21 cellular contexts compared by ENCODE assay signal in genomic region chr7:151403764-151404163, GRCh38. TPM values are rescaled to one million over a fixed set of nuclear protein-coding genes. Genes with fewer than 3 reads are reported as not detected.
DNase-seq lines count a peak whose midpoint lies in the region; ATAC-seq, FAIRE-seq and TF ChIP-seq lines count a peak whose summit lies in the region.
"Had no signal": no experiment of that assay in that cellular context is flagged by ENCODE, and none has a peak within 500 bp of the region (broad histone marks: within the 10 kb centered on the region; RNA-seq: fewer than 3 reads in every experiment).

No MANE protein-coding gene starts in this region.

- H3K27ac ChIP-seq in left ventricle myocardium inferior (replicated peaks) (peak overlapping the region; percentile 33), K562 (ENCODE audit: extremely low read depth, low read depth, low read length) (peak overlapping the region; percentile 83), vagina (peak overlapping the region; percentile 39)

- no peaks in the 10 kb centered on the region for H3K36me3 ChIP-seq in left ventricle myocardium inferior
- no peaks in the 10 kb centered on the region for H3K36me3 ChIP-seq in K562 (ENCODE audit: control insufficient read depth, insufficient read depth, low read length)
- H3K36me3 ChIP-seq in vagina, result no peaks in the 10 kb centered on the region
- H3K36me3 ChIP-seq: adrenal gland, esophagus muscularis mucosa had no signal

- intact Hi-C loops in left ventricle myocardium inferior (cut with micrococcal nuclease), result no loop called here
- intact Hi-C loops in Right ventricle myocardium superior (cut with DNase I), result no loop called here
- intact Hi-C loops in K562 (cut with micrococcal nuclease), result no loop called here
- intact Hi-C loops in vagina (cut with DNase I), result no loop called here

- H3K27ac Mint-ChIP-seq in memory B cell, result peak overlapping the region; percentile 19
- H3K27ac Mint-ChIP-seq: stimulated activated memory B cell treated with anti-CD40 and anti-IgM and Interleukin-4, amounts not matched to agents 10 μg/mL and 1 μg/mL and 100 μg/mL, for 72 hours had no signal

- H3K4me1 Mint-ChIP-seq in memory B cell, result peaks cover 13% of the 10 kb centered on the region

- peak overlapping the region; percentile 20 for H3K4me2 ChIP-seq in K562 (ENCODE audit: insufficient read depth, low read length)

- no peak for TF ChIP-seq RAD21 in K562 (CRISPR knock-in tag; conservative IDR thresholded peaks at IDR 0.05 in 1 of 2, IDR thresholded peaks at IDR 0.05 in 1 of 2)

- no peaks in the 10 kb centered on the region for H3K36me3 Mint-ChIP-seq in memory B cell
- H3K36me3 Mint-ChIP-seq: stimulated activated memory B cell treated with anti-CD40 and anti-IgM and Interleukin-4, amounts not matched to agents 10 μg/mL and 1 μg/mL and 100 μg/mL, for 72 hours had no signal

- H4K20me1 ChIP-seq in K562 (replicated peaks; ENCODE audit: control insufficient read depth, insufficient read depth, low read length), result no peaks in the 10 kb centered on the region

- H3K27me3 Mint-ChIP-seq in memory B cell, result peaks cover 14% of the 10 kb centered on the region

- H3K9me3 ChIP-seq in left ventricle myocardium inferior (replicated peaks) (no peaks in the 10 kb centered on the region), K562 (replicated peaks; ENCODE audit: control insufficient read depth, insufficient read depth, low read depth, low read length) (no peaks in the 10 kb centered on the region; the same call in 1 of the 2 replicates), vagina (no peaks in the 10 kb centered on the region)
- H3K9me3 ChIP-seq: adrenal gland, esophagus muscularis mucosa had no signal

- in situ Hi-C loops in K562 (cut with MboI), result no loop called here

- POLR2A ChIA-PET in K562 (lab: Yijun Ruan, JAX), result no interaction called here

- no peaks in the 10 kb centered on the region for H3K9me1 ChIP-seq in K562 (ENCODE audit: control insufficient read depth, insufficient read depth, low read length)

- no TSS peak for BruUV-seq in K562 (replicated peaks; lab: Mats Ljungman, UMichigan)

- peak overlapping the region; percentile 6 to 71 for H3K9ac ChIP-seq in K562 (ENCODE audit: insufficient read depth in 1 of 2, low read depth in 2 of 2, low read length in 2 of 2)

- CTCF ChIA-PET in K562 (lab: Yijun Ruan, JAX; ENCODE audit: low intra/inter-chr PET ratio), result interaction anchor here (0.7 kb wide), 1 partner anchor 508 kb away, joined by 3 read pairs; no protein-coding TSS in a partner anchor

- H3K9me3 Mint-ChIP-seq in memory B cell, result no peaks in the 10 kb centered on the region
- H3K9me3 Mint-ChIP-seq: activated T-cell treated with anti-CD3 and anti-CD28 coated beads, Interleukin-2, amount 50 U/mL, for 24 hours; stimulated activated memory B cell treated with anti-CD40 and anti-IgM and Interleukin-4, amounts not matched to agents 10 μg/mL and 1 μg/mL and 100 μg/mL, for 72 hours had no signal

- no peak overlapping the region for H3K4me3 ChIP-seq in left ventricle myocardium inferior
- no peak overlapping the region for H3K4me3 ChIP-seq in K562
- no peak overlapping the region for H3K4me3 ChIP-seq in vagina
- H3K4me3 ChIP-seq: adrenal gland, esophagus muscularis mucosa had no signal

- H3K79me2 ChIP-seq in K562 (ENCODE audit: control insufficient read depth, insufficient read depth, low read length), result no peaks in the 10 kb centered on the region

- no peak for TF ChIP-seq EP300 in K562 (IDR thresholded peaks at IDR 0.05; ENCODE audit: low read length)

- 34% methylated on average over 9 of the region's 9 CpGs for WGBS in K562 (ENCODE audit: insufficient coverage, low coverage, missing lambda C conversion rate)

- H3K27me3 ChIP-seq in left ventricle myocardium inferior (ENCODE audit: low read depth), result peaks cover 48% of the 10 kb centered on the region
- no peaks in the 10 kb centered on the region for H3K27me3 ChIP-seq in K562 (ENCODE audit: control insufficient read depth in 2 of 2, insufficient read depth in 2 of 2, low read length in 2 of 2)
- H3K27me3 ChIP-seq in vagina, result no peaks in the 10 kb centered on the region

- DNase-seq in left ventricle myocardium inferior (no peak), Right ventricle myocardium superior (no peak), K562 (ENCODE audit: extremely low read depth in 1 of 4, low spot score in 3 of 4) (peak in 3 of 4 experiments; percentile 50 to 58 (median 55)), memory B cell (ENCODE audit: low spot score in 2 of 2) (no peak), vagina (ENCODE audit: extremely low spot score in 2 of 2) (no peak), nucleus accumbens (lab: John Stamatoyannopoulos, UW) (no peak)
- DNase-seq in stimulated activated CD4-positive, alpha-beta T cell treated with anti-CD3 and anti-CD28 coated beads, Interleukin-2, amount 100 ng/mL, for 24 hours, result no peak
- DNase-seq: activated CD4-positive, alpha-beta T cell treated with anti-CD3 and anti-CD28 coated beads for 4 hours; activated T-cell treated with anti-CD3 and anti-CD28 coated beads, Interleukin-2, amount 50 U/mL, for 24 hours; cortex of kidney; left colon; NCI-H1694 treated with DMSO at 0.1 percent for 48 hours; NCI-H510A treated with DMSO at 0.1 percent for 48 hours; retina had no signal

- FAIRE-seq in K562 (lab: Jason Lieb, UNC), result no peak
- FAIRE-seq: GM18507, RCC 7860 had no signal

- no peak for ATAC-seq in Right ventricle myocardium superior (ENCODE audit: poor library complexity)
- peak; percentile 14; the same call in 2 of the 3 replicates for ATAC-seq in K562
- ATAC-seq in memory B cell (ENCODE audit: low read depth), result no peak
- ATAC-seq in GM19351 (IDR thresholded peaks at IDR 0.05; ENCODE audit: unreplicated experiment), result no peak

- H3K4me1 ChIP-seq in left ventricle myocardium inferior (peaks cover 5% of the 10 kb centered on the region), K562 (replicated peaks in 1 of 2; ENCODE audit: control insufficient read depth in 2 of 2, insufficient read depth in 2 of 2, low read length in 2 of 2) (peaks cover 27 to 52% of the 10 kb centered on the region in 2 experiments), vagina (peaks cover 15% of the 10 kb centered on the region)
- H3K4me1 ChIP-seq: adrenal gland had no signal

- no peak overlapping the region for H3K4me3 Mint-ChIP-seq in memory B cell
- H3K4me3 Mint-ChIP-seq: activated T-cell treated with anti-CD3 and anti-CD28 coated beads, Interleukin-2, amount 50 U/mL, for 24 hours; stimulated activated memory B cell treated with anti-CD40 and anti-IgM and Interleukin-4, amounts not matched to agents 10 μg/mL and 1 μg/mL and 100 μg/mL, for 72 hours had no signal

- TF ChIP-seq CTCF in left ventricle myocardium inferior (IDR thresholded peaks at IDR 0.05; ENCODE audit: borderline replicate concordance) (no peak), K562 (IDR thresholded peaks at IDR 0.05 in 2 of 3, conservative IDR thresholded peaks at IDR 0.05 in 1 of 3; ENCODE audit: insufficient read depth in 2 of 3, low read depth in 1 of 3, low read length in 3 of 3) (no peak), vagina (IDR thresholded peaks at IDR 0.05) (no peak)

- H2AFZ ChIP-seq in K562 (ENCODE audit: low read depth, low read length), result peak overlapping the region; percentile 86

- TF ChIP-seq POLR2A in K562 (conservative IDR thresholded peaks at IDR 0.05) (no peak), vagina (IDR thresholded peaks at IDR 0.05) (no peak)

TF ChIP-seq in K562, 482 proteins besides CTCF, POLR2A, EP300 and RAD21 (continues in another document):
- no peak for TF ChIP-seq MTF1 (CRISPR knock-in tag; IDR thresholded peaks at IDR 0.05; ENCODE audit: borderline replicate concordance)
- no peak for TF ChIP-seq ZNF232 (CRISPR knock-in tag; IDR thresholded peaks at IDR 0.05)
- TF ChIP-seq ZNF217 (CRISPR knock-in tag; IDR thresholded peaks at IDR 0.05), result no peak

RNA-seq across cellular contexts. Expression of gene WDR86, which starts 6.1 kb away (rescaled TPM):
- 0.16 TPM for total RNA-seq in left ventricle myocardium inferior
- 0.48 TPM for total RNA-seq in Right ventricle myocardium superior
- total RNA-seq in K562 (2011; cell fraction: chromatin; rRNA removed; ENCODE audit: low replicate concordance), result 0.32 TPM in 1 of 2 replicates, not detected in the other
- total RNA-seq in K562 (2011; cell fraction: nucleolus; rRNA removed), result not detected in 2 replicates
- not detected in 2 replicates for total RNA-seq in K562 (2011; cell fraction: nucleoplasm; rRNA removed)
- total RNA-seq in K562 (2014; rRNA removed), result 0.08 TPM in 1 of 2 replicates, not detected in the other
- not detected in 2 replicates for total RNA-seq in K562 (2014; rRNA removed; fragmentation: Illumina TruSeq; extraction: Trizol)
- not detected in 2 replicates for total RNA-seq in K562 (2015; rRNA removed; fragmentation: Illumina TruSeq; extraction: Trizol)
- 0.09 TPM in 1 of 2 replicates, not detected in the other for total RNA-seq in K562 (2021)
- not detected in 2 replicates for polyA plus RNA-seq in K562 (2011; rRNA removed)
- polyA plus RNA-seq in K562 (2011; cell fraction: cytosol; rRNA removed), result 0.04 TPM in 1 of 2 replicates, not detected in the other
- 0.11 and 0.31 TPM in 2 replicates for polyA plus RNA-seq in K562 (2011; cell fraction: nucleus; rRNA removed)
- polyA plus RNA-seq in K562 (2012), result 0.21 and 0.39 TPM in 2 replicates
- polyA plus RNA-seq in K562 (2014; fragmentation: Illumina TruSeq; extraction: Trizol), result not detected in 2 replicates
- not detected for polyA plus RNA-seq in K562 (2014; fragmentation: Nextera tagmentation; extraction: Ambion mirVana)
- polyA plus RNA-seq in K562 (2014; rRNA removed), result 0.05 and 0.24 TPM in 2 replicates
- not detected in 2 replicates for polyA minus RNA-seq in K562 (2011; rRNA and poly(A)+ RNA removed)
- not detected in 2 replicates for polyA minus RNA-seq in K562 (2011; cell fraction: cytosol; rRNA and poly(A)+ RNA removed)
- polyA minus RNA-seq in K562 (2011; cell fraction: nucleus; rRNA and poly(A)+ RNA removed), result not detected in 2 replicates
- total RNA-seq in vagina, result 19.4 TPM
- total RNA-seq: T-helper 2 cell treated with Interferon-gamma antibody and Interleukin-4, amounts not matched to agents 100 ng/mL and 5 ng/mL, for 36 hours had no signal

RNA-seq across cellular contexts. Expression of gene CRYGN, which starts 36.2 kb away (rescaled TPM):
- total RNA-seq in left ventricle myocardium inferior, result 0.41 TPM
- total RNA-seq in Right ventricle myocardium superior, result 0.43 TPM
- 0.19 and 0.23 TPM in 2 replicates for total RNA-seq in K562 (2011; cell fraction: chromatin; rRNA removed; ENCODE audit: low replicate concordance)
- total RNA-seq in K562 (2011; cell fraction: nucleolus; rRNA removed), result not detected in 2 replicates
- total RNA-seq in K562 (2011; cell fraction: nucleoplasm; rRNA removed), result not detected in 2 replicates
- total RNA-seq in K562 (2014; rRNA removed), result not detected in 2 replicates
- not detected in 2 replicates for total RNA-seq in K562 (2014; rRNA removed; fragmentation: Illumina TruSeq; extraction: Trizol)
- total RNA-seq in K562 (2015; rRNA removed; fragmentation: Illumina TruSeq; extraction: Trizol), result not detected in 2 replicates
- total RNA-seq in K562 (2021), result not detected in 2 replicates
- not detected in 2 replicates for polyA plus RNA-seq in K562 (2011; rRNA removed)
- not detected in 2 replicates for polyA plus RNA-seq in K562 (2011; cell fraction: cytosol; rRNA removed)
- polyA plus RNA-seq in K562 (2011; cell fraction: nucleus; rRNA removed), result 0.09 TPM in 1 of 2 replicates, not detected in the other
- not detected in 2 replicates for polyA plus RNA-seq in K562 (2012)
- not detected in 2 replicates for polyA plus RNA-seq in K562 (2014; fragmentation: Illumina TruSeq; extraction: Trizol)
- polyA plus RNA-seq in K562 (2014; fragmentation: Nextera tagmentation; extraction: Ambion mirVana), result not detected
- not detected in 2 replicates for polyA plus RNA-seq in K562 (2014; rRNA removed)
- polyA minus RNA-seq in K562 (2011; rRNA and poly(A)+ RNA removed), result not detected in 2 replicates
- polyA minus RNA-seq in K562 (2011; cell fraction: cytosol; rRNA and poly(A)+ RNA removed), result not detected in 2 replicates
- not detected in 2 replicates for polyA minus RNA-seq in K562 (2011; cell fraction: nucleus; rRNA and poly(A)+ RNA removed)
- total RNA-seq in vagina, result not detected
- total RNA-seq: T-helper 2 cell treated with Interferon-gamma antibody and Interleukin-4, amounts not matched to agents 100 ng/mL and 5 ng/mL, for 36 hours had no signal

Comparison
In these comparisons a context has a peak if more than half of its experiments do, and no peak if none do; other contexts are left out.
1. DNase-seq: peak in K562 (3 of 4); none in left ventricle myocardium inferior (single experiment), Right ventricle myocardium superior (single experiment), memory B cell (0 of 2), vagina (0 of 2), stimulated activated CD4-positive, alpha-beta T cell treated with anti-CD3 and anti-CD28 coated beads, Interleukin-2, amount 100 ng/mL, for 24 hours (0 of 2) and nucleus accumbens (0 of 56).
2. H3K27ac ChIP-seq: peak in every context shown above with its lines; median percentile 83 in K562; 39 in vagina; 33 in left ventricle myocardium inferior.
3. RNA of gene WDR86, which starts 6.1 kb away (total RNA-seq): 19.4 TPM in vagina (single experiment); 0.48 TPM in Right ventricle myocardium superior (single experiment), 0.16 TPM in left ventricle myocardium inferior (single experiment) and 0.08 to 0.32 TPM in K562; every median in the first group is over 10 times any median in the second.